16 cellular contexts compared by ENCODE assay signal in the genomic region with DNA sequence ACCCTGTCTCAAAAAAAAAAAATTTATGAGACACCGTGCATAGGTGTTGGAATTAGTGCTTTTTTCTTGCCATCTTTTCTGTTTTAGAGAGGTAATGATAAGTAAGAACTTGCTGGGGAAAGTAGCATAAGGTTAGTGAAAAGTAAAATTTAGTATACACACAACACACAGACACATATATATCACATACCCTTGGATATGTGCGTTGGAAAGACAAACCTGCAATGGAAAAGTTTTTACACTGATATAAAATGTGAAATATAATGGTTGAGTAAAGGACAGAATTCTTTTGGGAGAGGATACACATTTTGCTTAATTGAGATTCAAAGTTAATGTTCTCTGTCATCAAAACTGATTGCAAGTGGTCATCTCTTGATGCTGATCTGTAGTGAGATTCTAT. TPM values are rescaled to one million over a fixed set of nuclear protein-coding genes. Genes with fewer than 3 reads are reported as not detected.
"Had no signal": no experiment of that assay in that cellular context is flagged by ENCODE, and none has a peak within 500 bp of the region (broad histone marks: within the 10 kb centered on the region; RNA-seq: fewer than 3 reads in every experiment).

No MANE protein-coding gene starts in this region.

- H3K27me3 Mint-ChIP-seq: activated B cell treated with CpG ODN at 0.5 μM for 24 hours; activated CD4-positive, alpha-beta T cell treated with anti-CD3 and anti-CD28 coated beads, Interleukin-2, amount 10 ng/mL, durations not matched to agents 24 days and 14 days had no signal

- ATAC-seq: body of pancreas, lower lobe of right lung, natural killer cell, sciatic nerve, upper lobe of right lung had no signal

- H3K27me3 ChIP-seq: body of pancreas, upper lobe of right lung had no signal

- H3K4me3 ChIP-seq: body of pancreas, lower lobe of right lung, prostate gland, upper lobe of right lung had no signal

- H3K4me1 Mint-ChIP-seq: endodermal cell had no signal

- H3K9me3 ChIP-seq: body of pancreas, lower lobe of right lung, prostate gland, upper lobe of right lung had no signal

- H3K36me3 ChIP-seq: prostate gland had no signal

- H3K27ac Mint-ChIP-seq: activated B cell treated with CpG ODN at 0.5 μM for 24 hours; activated CD4-positive, alpha-beta T cell treated with anti-CD3 and anti-CD28 coated beads, Interleukin-2, amount 10 ng/mL, durations not matched to agents 24 days and 14 days; endodermal cell had no signal

- DNase-seq: activated B cell treated with CpG ODN at 0.5 μM for 24 hours; activated CD4-positive, alpha-beta T cell treated with anti-CD3 and anti-CD28 coated beads, Interleukin-2, amount 10 ng/mL, durations not matched to agents 24 days and 14 days; activated gamma-delta T cell treated with Interleukin-2 at 50 U/mL for 16 hours; body of pancreas; dermis blood vessel endothelial cell; endodermal cell; hippocampal formation; kidney glomerular epithelial cell; lower lobe of right lung; natural killer cell; stimulated activated CD4-positive, alpha-beta T cell treated with anti-CD3 and anti-CD28 coated beads, Interleukin-2, amount 100 ng/mL, for 24 hours; stimulated activated naive CD4-positive, alpha-beta T cell treated with Interleukin-2 at 50 U/mL for 16 hours; upper lobe of right lung had no signal

- H3K36me3 Mint-ChIP-seq: natural killer cell had no signal

- H3K9me3 Mint-ChIP-seq: activated B cell treated with CpG ODN at 0.5 μM for 24 hours; activated CD4-positive, alpha-beta T cell treated with anti-CD3 and anti-CD28 coated beads, Interleukin-2, amount 10 ng/mL, durations not matched to agents 24 days and 14 days; natural killer cell had no signal

- H3K4me3 Mint-ChIP-seq: activated B cell treated with CpG ODN at 0.5 μM for 24 hours; activated CD4-positive, alpha-beta T cell treated with anti-CD3 and anti-CD28 coated beads, Interleukin-2, amount 10 ng/mL, durations not matched to agents 24 days and 14 days; endodermal cell had no signal

- H3K27ac ChIP-seq: body of pancreas, lower lobe of right lung, prostate gland, upper lobe of right lung had no signal

RNA-seq across cellular contexts. Expression of a gene that starts 45.7 kb away (rescaled TPM):
- total RNA-seq: glomerular endothelial cell had no signal
